ENCODE assay signal across 20 cellular contexts in genomic region chrX:142828129-142828528, GRCh38.
"Had no signal": no experiment of that assay in that cellular context is flagged by ENCODE, and none has a peak within 500 bp of the region (broad histone marks: within the 10 kb centered on the region; RNA-seq: fewer than 3 reads in every experiment).

No MANE protein-coding gene starts in this region.

- H3K4me3 ChIP-seq: colonic mucosa, dorsolateral prefrontal cortex, esophagus muscularis mucosa, gastroesophageal sphincter, heart right ventricle, left lung, lower lobe of right lung had no signal

- ATAC-seq: foreskin keratinocyte; gastroesophageal sphincter; heart right ventricle; left lung; left ventricle myocardium superior; lower lobe of right lung; naive thymus-derived CD4-positive, alpha-beta T cell had no signal

- H3K27me3 ChIP-seq: colonic mucosa, esophagus muscularis mucosa, foreskin keratinocyte, gastroesophageal sphincter, heart right ventricle, left lung had no signal

- H3K4me1 ChIP-seq: colonic mucosa, esophagus muscularis mucosa, foreskin keratinocyte, gastroesophageal sphincter, heart right ventricle, left lung, lower lobe of right lung had no signal

- H3K36me3 ChIP-seq: colonic mucosa, esophagus muscularis mucosa, gastroesophageal sphincter, heart right ventricle, left lung, lower lobe of right lung had no signal

- H3K9me3 ChIP-seq: colonic mucosa, esophagus muscularis mucosa, gastroesophageal sphincter, heart right ventricle, left lung, lower lobe of right lung had no signal

- H3K27ac ChIP-seq: colonic mucosa, dorsolateral prefrontal cortex, esophagus muscularis mucosa, foreskin keratinocyte, gastroesophageal sphincter, heart right ventricle, left lung, lower lobe of right lung had no signal

- DNase-seq: colonic mucosa; cortex of kidney; dermis blood vessel endothelial cell; dorsolateral prefrontal cortex; effector CD4-positive, alpha-beta T cell; effector memory CD4-positive, alpha-beta T cell; foreskin keratinocyte; heart right ventricle; hypothalamus; immature natural killer cell; islet precursor cell; kidney; kidney glomerular epithelial cell; left lung; left ventricle myocardium superior; lower lobe of right lung; mesenchymal stem cell; naive thymus-derived CD4-positive, alpha-beta T cell had no signal
